12 cellular contexts compared by ENCODE assay signal in the genomic region with DNA sequence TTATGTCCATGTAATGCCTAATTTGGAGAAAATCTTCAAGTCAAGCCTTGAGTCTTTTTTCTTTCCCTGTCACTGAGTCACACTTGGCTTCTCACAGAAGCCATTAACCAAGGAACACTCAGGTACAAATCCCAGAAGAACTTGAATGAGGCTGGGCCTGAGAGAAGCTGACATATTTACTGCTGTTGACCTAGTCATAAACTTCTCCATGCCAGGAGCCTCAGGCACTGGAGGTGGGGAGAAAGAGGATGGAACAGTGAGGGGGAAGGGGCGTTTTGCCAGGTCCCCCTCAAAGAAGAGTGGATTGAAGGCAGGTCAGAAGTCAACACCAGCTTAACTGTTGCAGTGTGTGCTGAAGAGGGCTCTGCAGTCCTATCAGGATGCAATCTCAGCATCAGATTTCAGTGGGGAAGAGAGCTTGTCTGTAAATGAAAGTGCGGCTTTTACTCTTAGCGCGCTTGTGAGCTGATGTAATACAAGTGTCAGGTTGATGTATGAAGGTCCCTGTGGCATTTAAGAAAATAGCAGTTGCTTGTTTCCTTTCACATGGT.
DNase-seq lines count a peak whose midpoint lies in the region; ATAC-seq and TF ChIP-seq lines count a peak whose summit lies in the region.
"Had no signal": no experiment of that assay in that cellular context is flagged by ENCODE, and none has a peak within 500 bp of the region (broad histone marks: within the 10 kb centered on the region; RNA-seq: fewer than 3 reads in every experiment).

No MANE protein-coding gene starts in this region.

- TF ChIP-seq CTCF in HEK293 (tag by site-specific recombination; IDR thresholded peaks at IDR 0.05): no peak
- TF ChIP-seq CTCF in fibroblast of mammary gland (conservative IDR thresholded peaks at IDR 0.05; ENCODE audit: control insufficient read depth, insufficient read depth, low read depth, low read length): no peak

- no peak overlapping the region for H3K4me3 ChIP-seq in HEK293 (ENCODE audit: low read depth, low read length)
- H3K4me3 ChIP-seq in fibroblast of mammary gland (ENCODE audit: control insufficient read depth, low read depth, low read length): no peak overlapping the region
- no peak overlapping the region for H3K4me3 ChIP-seq in H7 (ENCODE audit: insufficient read depth, low read depth, low read length)
- H3K4me3 ChIP-seq: suprapubic skin had no signal

- POLR2A ChIA-PET in HEK293 (lab: Yijun Ruan, JAX): interaction anchor here (0.6 to 1.6 kb wide), 3 partner anchors 8 to 22 kb away, joined by 3 to 13 read pairs (median 3); no protein-coding TSS in a partner anchor

- no peak for ATAC-seq in HG03139 (IDR thresholded peaks at IDR 0.05; ENCODE audit: unreplicated experiment)

- no peaks in the 10 kb centered on the region for H3K27me3 ChIP-seq in H7 (ENCODE audit: control insufficient read depth, insufficient read depth, low read length)
- H3K27me3 ChIP-seq: suprapubic skin had no signal

- H3K4me1 ChIP-seq in HEK293 (ENCODE audit: control insufficient read depth, insufficient read depth, low read length): peaks cover 3% of the 10 kb centered on the region
- H3K4me1 ChIP-seq: suprapubic skin had no signal

- H3K36me3 ChIP-seq in HEK293 (ENCODE audit: control insufficient read depth in 2 of 2, insufficient read depth in 1 of 2, low read length in 2 of 2): no peaks in the 10 kb centered on the region
- H3K36me3 ChIP-seq in H7 (replicated peaks; ENCODE audit: control insufficient read depth, insufficient read depth, low read length): no peaks in the 10 kb centered on the region
- H3K36me3 ChIP-seq: suprapubic skin had no signal

- no peaks in the 10 kb centered on the region for H3K9me3 ChIP-seq in HEK293 (ENCODE audit: control insufficient read depth, insufficient read depth, low read depth, low read length)
- H3K9me3 ChIP-seq: suprapubic skin had no signal

- H3K27ac ChIP-seq in HEK293 (ENCODE audit: extremely low read depth, low read depth, low read length): peak overlapping the region; percentile 70
- H3K27ac ChIP-seq: suprapubic skin had no signal

- DNase-seq in NCI-H2196 (lab: John Stamatoyannopoulos, UW; ENCODE audit: unreplicated experiment) (peak; percentile 37), fibroblast of mammary gland (ENCODE audit: low read depth) (peak; percentile 48), renal cortical epithelial cell (ENCODE audit: low read depth) (peak; percentile 90), germinal center (ENCODE audit: low spot score) (no peak), H7 (no peak), NCI-H226 (no peak)
- DNase-seq: activated CD4-positive, alpha-beta T cell treated with anti-CD3 and anti-CD28 coated beads, Interleukin-2, amount 10 ng/mL, durations not matched to agents 24 days and 14 days; caudate nucleus; naive B cell had no signal

- CTCF ChIA-PET in HEK293 (lab: Yijun Ruan, JAX): interaction anchor here (0.6 to 1.0 kb wide), 2 partner anchors 8 to 96 kb away, joined by 3 to 4 read pairs; no protein-coding TSS in a partner anchor

TF ChIP-seq in HEK293, 187 proteins besides CTCF, POLR2A, EP300 and RAD21 (continues in another document):
- TF ChIP-seq, protein P1, sequence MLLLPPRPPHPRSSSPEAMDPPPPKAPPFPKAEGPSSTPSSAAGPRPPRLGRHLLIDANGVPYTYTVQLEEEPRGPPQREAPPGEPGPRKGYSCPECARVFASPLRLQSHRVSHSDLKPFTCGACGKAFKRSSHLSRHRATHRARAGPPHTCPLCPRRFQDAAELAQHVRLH (tag by site-specific recombination; IDR thresholded peaks at IDR 0.05): no peak
- TF ChIP-seq OVOL3 (tag by site-specific recombination; IDR thresholded peaks at IDR 0.05) (peak; percentile 93), HOXD13 (CRISPR knock-in tag; IDR thresholded peaks at IDR 0.05; ENCODE audit: borderline replicate concordance) (0 out of 2 replicates have a peak, but pooled peaks have one; percentile 38), ZNF623 (tag by site-specific recombination; IDR thresholded peaks at IDR 0.05) (no peak), ZNF16 (tag by site-specific recombination; IDR thresholded peaks at IDR 0.05; ENCODE audit: low read depth) (no peak), SETDB1 (IDR thresholded peaks at IDR 0.05; ENCODE audit: insufficient read length, low read length) (peak; percentile 41), GLIS2 (tag by site-specific recombination; IDR thresholded peaks at IDR 0.05) (peak; percentile 75), OSR2 (tag by site-specific recombination; IDR thresholded peaks at IDR 0.05) (peak; percentile 93), IKZF3 (tag by site-specific recombination; IDR thresholded peaks at IDR 0.05) (peak; percentile 46; the same call in 1 of the 2 replicates), ZNF510 (tag by site-specific recombination; IDR thresholded peaks at IDR 0.05; ENCODE audit: insufficient replicate concordance) (peak; percentile 4), ZNF561 (tag by site-specific recombination; IDR thresholded peaks at IDR 0.05; ENCODE audit: borderline replicate concordance) (peak; percentile 85), ZNF335 (tag by site-specific recombination; conservative IDR thresholded peaks at IDR 0.05) (0 out of 2 replicates have a peak, but pooled peaks have one; percentile 32), ZXDB (tag by site-specific recombination; IDR thresholded peaks at IDR 0.05) (peak; percentile 88), GLIS1 (tag by site-specific recombination; IDR thresholded peaks at IDR 0.05) (peak; percentile 99), ZNF146 (tag by site-specific recombination; IDR thresholded peaks at IDR 0.05) (0 out of 2 replicates have a peak, but pooled peaks have one; percentile 19), ZNF175 (tag by site-specific recombination; IDR thresholded peaks at IDR 0.05) (no peak), ZNF341 (tag by site-specific recombination; IDR thresholded peaks at IDR 0.05; ENCODE audit: low read depth) (peak; percentile 75), ZNF621 (tag by site-specific recombination; IDR thresholded peaks at IDR 0.05) (no peak), ZNF610 (tag by site-specific recombination; IDR thresholded peaks at IDR 0.05; ENCODE audit: borderline replicate concordance) (peak; percentile 75; the same call in 1 of the 2 replicates), ZNF133 (tag by site-specific recombination; IDR thresholded peaks at IDR 0.05) (no peak), GLI2 (tag by site-specific recombination; IDR thresholded peaks at IDR 0.05; ENCODE audit: borderline replicate concordance, low read depth) (peak; percentile 83; the same call in 1 of the 2 replicates), ZNF513 (tag by site-specific recombination; IDR thresholded peaks at IDR 0.05) (peak; percentile 72; the same call in 1 of the 2 replicates)
- TF ChIP-seq, protein P2, sequence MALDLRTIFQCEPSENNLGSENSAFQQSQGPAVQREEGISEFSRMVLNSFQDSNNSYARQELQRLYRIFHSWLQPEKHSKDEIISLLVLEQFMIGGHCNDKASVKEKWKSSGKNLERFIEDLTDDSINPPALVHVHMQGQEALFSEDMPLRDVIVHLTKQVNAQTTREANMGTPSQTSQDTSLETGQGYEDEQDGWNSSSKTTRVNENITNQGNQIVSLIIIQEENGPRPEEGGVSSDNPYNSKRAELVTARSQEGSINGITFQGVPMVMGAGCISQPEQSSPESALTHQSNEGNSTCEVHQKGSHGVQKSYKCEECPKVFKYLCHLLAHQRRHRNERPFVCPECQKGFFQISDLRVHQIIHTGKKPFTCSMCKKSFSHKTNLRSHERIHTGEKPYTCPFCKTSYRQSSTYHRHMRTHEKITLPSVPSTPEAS (tag by site-specific recombination; IDR thresholded peaks at IDR 0.05): peak; percentile 76
- TF ChIP-seq, protein P3, sequence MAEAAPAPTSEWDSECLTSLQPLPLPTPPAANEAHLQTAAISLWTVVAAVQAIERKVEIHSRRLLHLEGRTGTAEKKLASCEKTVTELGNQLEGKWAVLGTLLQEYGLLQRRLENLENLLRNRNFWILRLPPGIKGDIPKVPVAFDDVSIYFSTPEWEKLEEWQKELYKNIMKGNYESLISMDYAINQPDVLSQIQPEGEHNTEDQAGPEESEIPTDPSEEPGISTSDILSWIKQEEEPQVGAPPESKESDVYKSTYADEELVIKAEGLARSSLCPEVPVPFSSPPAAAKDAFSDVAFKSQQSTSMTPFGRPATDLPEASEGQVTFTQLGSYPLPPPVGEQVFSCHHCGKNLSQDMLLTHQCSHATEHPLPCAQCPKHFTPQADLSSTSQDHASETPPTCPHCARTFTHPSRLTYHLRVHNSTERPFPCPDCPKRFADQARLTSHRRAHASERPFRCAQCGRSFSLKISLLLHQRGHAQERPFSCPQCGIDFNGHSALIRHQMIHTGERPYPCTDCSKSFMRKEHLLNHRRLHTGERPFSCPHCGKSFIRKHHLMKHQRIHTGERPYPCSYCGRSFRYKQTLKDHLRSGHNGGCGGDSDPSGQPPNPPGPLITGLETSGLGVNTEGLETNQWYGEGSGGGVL (tag by site-specific recombination; IDR thresholded peaks at IDR 0.05): peak; percentile 79
- TF ChIP-seq, protein P4, sequence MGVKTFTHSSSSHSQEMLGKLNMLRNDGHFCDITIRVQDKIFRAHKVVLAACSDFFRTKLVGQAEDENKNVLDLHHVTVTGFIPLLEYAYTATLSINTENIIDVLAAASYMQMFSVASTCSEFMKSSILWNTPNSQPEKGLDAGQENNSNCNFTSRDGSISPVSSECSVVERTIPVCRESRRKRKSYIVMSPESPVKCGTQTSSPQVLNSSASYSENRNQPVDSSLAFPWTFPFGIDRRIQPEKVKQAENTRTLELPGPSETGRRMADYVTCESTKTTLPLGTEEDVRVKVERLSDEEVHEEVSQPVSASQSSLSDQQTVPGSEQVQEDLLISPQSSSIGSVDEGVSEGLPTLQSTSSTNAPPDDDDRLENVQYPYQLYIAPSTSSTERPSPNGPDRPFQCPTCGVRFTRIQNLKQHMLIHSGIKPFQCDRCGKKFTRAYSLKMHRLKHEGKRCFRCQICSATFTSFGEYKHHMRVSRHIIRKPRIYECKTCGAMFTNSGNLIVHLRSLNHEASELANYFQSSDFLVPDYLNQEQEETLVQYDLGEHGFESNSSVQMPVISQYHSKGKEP (tag by site-specific recombination; IDR thresholded peaks at IDR 0.05): peak; percentile 94

Comparison
In these comparisons a context has a peak if more than half of its experiments do, and no peak if none do; other contexts are left out.
1. DNase-seq: peak in NCI-H2196 (single experiment), fibroblast of mammary gland (single experiment) and renal cortical epithelial cell (single experiment); none in germinal center (single experiment), H7 (single experiment) and NCI-H226 (single experiment).